In the genomic region with DNA sequence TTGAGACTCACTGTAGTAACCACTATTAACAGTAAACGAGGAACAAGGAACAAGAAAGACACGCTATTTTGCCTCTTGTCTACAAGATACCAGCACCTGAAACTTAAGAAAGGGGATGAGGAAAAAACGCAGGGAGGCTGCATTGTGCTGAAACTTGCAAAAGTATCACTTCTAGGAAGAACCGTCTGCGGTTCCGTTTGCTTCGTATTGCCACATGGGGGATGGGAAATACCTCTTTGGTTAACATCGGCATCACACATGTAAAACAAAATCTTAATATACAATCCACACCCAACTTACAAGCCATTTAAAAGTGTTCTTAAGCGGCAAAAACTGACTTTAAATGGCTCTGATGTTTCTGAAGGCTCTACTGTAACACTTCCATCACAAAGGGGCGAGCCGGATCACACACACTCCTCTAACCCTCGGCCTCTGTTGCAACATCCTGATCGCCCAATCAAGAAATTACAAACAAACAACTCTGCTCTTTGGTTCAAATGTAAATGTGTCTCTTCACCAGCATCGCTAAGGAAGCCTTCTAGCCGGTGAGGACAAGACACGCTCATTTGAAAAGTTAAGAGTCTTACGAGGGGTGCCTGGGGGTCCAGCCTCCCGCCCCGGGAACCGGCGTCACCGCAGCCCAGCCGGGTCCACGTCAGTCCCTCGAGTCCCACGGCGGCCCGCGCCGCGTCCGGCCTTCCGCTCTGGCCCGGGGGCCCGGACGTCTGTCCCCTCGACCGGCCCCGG, we compare ENCODE assay signal across 8 cellular contexts. TPM values are rescaled to one million over a fixed set of nuclear protein-coding genes. Genes with fewer than 3 reads are reported as not detected.
DNase-seq lines count a peak whose midpoint lies in the region; ATAC-seq, FAIRE-seq and TF ChIP-seq lines count a peak whose summit lies in the region.

No MANE protein-coding gene starts in this region.

- peak overlapping the region; percentile 97 to 99 for H3K27ac ChIP-seq in left lung
- peak overlapping the region; percentile 94 for H3K27ac ChIP-seq in stomach smooth muscle (ENCODE audit: low read length)

- peak; percentile 55 for FAIRE-seq in GM18507 (lab: Jason Lieb, UNC)

- H3K27me3 Mint-ChIP-seq in brain: peaks cover 6% of the 10 kb centered on the region

- H3K9me3 Mint-ChIP-seq in brain: no peaks in the 10 kb centered on the region

- H3K4me3 Mint-ChIP-seq in brain: peak overlapping the region; percentile 89 to 95 (median 93)

- peak overlapping the region; percentile 88 to 95 (median 93) for H3K27ac Mint-ChIP-seq in brain

- TF ChIP-seq CTCF in brain (conservative IDR thresholded peaks at IDR 0.05) (no peak), left lung (IDR thresholded peaks at IDR 0.05) (no peak)

- H3K36me3 ChIP-seq in left lung: peaks cover 0 to 17% of the 10 kb centered on the region in 2 donors
- H3K36me3 ChIP-seq in stomach smooth muscle (ENCODE audit: control insufficient read depth in 2 of 2, insufficient read depth in 2 of 2, low read length in 2 of 2): peaks cover 5% of the 10 kb centered on the region in 2 donors

- H3K27me3 ChIP-seq in left lung (no peaks in the 10 kb centered on the region), stomach smooth muscle (ENCODE audit: control insufficient read depth in 1 of 2, insufficient read depth in 2 of 2, low read length in 2 of 2) (no peaks in the 10 kb centered on the region)

- ATAC-seq in left lung: no peak

- H3K4me1 Mint-ChIP-seq in brain: peaks cover 63% of the 10 kb centered on the region

- peak overlapping the region; percentile 68 to 84 for H3K4me3 ChIP-seq in left lung
- H3K4me3 ChIP-seq in stomach smooth muscle (ENCODE audit: low read length in 2 of 2): peak overlapping the region; percentile 77 to 91

- peaks cover 10% of the 10 kb centered on the region for H3K36me3 Mint-ChIP-seq in brain

- intact Hi-C loops in left lung (cut with DNase I): no loop called here

- peak overlapping the region; percentile 88 to 91 for H3K9ac ChIP-seq in stomach smooth muscle (ENCODE audit: low read length in 2 of 2)

- H3K9me3 ChIP-seq in left lung (no peaks in the 10 kb centered on the region), stomach smooth muscle (ENCODE audit: control insufficient read depth in 2 of 2, low read length in 2 of 2) (no peaks in the 10 kb centered on the region)

- H3K4me1 ChIP-seq in left lung: peaks cover 16 to 43% of the 10 kb centered on the region in 2 donors
- peaks cover 25% of the 10 kb centered on the region for H3K4me1 ChIP-seq in stomach smooth muscle (ENCODE audit: control insufficient read depth, insufficient read depth, low read length)

- peak; percentile 49 for DNase-seq in AG08395 (ENCODE audit: low spot score)
- DNase-seq in GM18507 (ENCODE audit: extremely low spot score, insufficient read length, low read depth): no peak
- peak; percentile 76 for DNase-seq in OCI-M1 (lab: John Stamatoyannopoulos, UW)
- no peak for DNase-seq in left lung
- DNase-seq in NCI-H774 (lab: John Stamatoyannopoulos, UW): no peak
- no peak for DNase-seq in activated CD4-positive, CD25-positive, alpha-beta regulatory T cell treated with anti-CD3 and anti-CD28 coated beads, Interleukin-2, amount 50 U/mL, for 72 hours

RNA-seq across cellular contexts. Expression of a gene that starts 0.6 kb away (rescaled TPM):
- 80.6 TPM for polyA plus RNA-seq in brain (ENCODE audit: insufficient read depth, low read depth, low replicate concordance)
- 10 to 100 TPM; 77.8 to 79.5 TPM for total RNA-seq in left lung

RNA-seq across cellular contexts. Expression of a gene that starts 42.6 kb away (rescaled TPM):
- 10.7 TPM for polyA plus RNA-seq in brain (ENCODE audit: insufficient read depth, low read depth, low replicate concordance)
- 10 to 100 TPM; 12.0 TPM for total RNA-seq in left lung

Comparison
In these comparisons a context has a peak if more than half of its experiments do, and no peak if none do; other contexts are left out.
1. DNase-seq: peak in AG08395 (single experiment) and OCI-M1 (single experiment); none in GM18507 (single experiment), left lung (0 of 2), NCI-H774 (single experiment) and activated CD4-positive, CD25-positive, alpha-beta regulatory T cell treated with anti-CD3 and anti-CD28 coated beads, Interleukin-2, amount 50 U/mL, for 72 hours (single experiment).